10 cellular contexts compared by ENCODE assay signal in the genomic region with DNA sequence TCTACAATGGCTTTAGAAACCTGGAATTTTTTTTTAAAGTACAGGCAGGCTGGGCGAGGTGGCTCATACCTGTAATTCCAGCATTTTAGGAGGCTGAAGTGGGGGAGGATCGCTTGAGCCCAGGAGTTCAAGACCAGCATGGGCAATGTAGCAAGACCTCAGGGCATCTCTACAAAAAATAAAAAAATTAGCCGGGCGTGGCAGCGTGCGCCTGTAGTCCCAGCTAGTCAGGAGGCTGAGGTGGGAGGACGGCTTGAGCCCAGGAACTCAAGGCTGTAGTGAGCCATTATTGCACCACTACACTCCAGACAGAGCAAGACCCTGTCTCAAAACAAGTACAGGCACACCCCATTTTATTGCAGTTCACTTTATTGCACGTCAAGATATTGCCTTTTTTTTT. TPM values are rescaled to one million over a fixed set of nuclear protein-coding genes. Genes with fewer than 3 reads are reported as not detected.
DNase-seq lines count a peak whose midpoint lies in the region; ATAC-seq and TF ChIP-seq lines count a peak whose summit lies in the region.
"Had no signal": no experiment of that assay in that cellular context is flagged by ENCODE, and none has a peak within 500 bp of the region (broad histone marks: within the 10 kb centered on the region; RNA-seq: fewer than 3 reads in every experiment).

No MANE protein-coding gene starts in this region.

- intact Hi-C loops in MCF 10A (cut with micrococcal nuclease) (no loop called here), breast epithelium (cut with DNase I; ENCODE audit: low total_unique reads) (no loop called here), esophagus squamous epithelium (cut with DNase I) (no loop called here), natural killer cell (cut with micrococcal nuclease) (no loop called here)

- H3K9me3 Mint-ChIP-seq in MCF 10A (ENCODE audit: unreplicated experiment) = no peaks in the 10 kb centered on the region
- H3K9me3 Mint-ChIP-seq in type B pancreatic cell = no peaks in the 10 kb centered on the region
- no peaks in the 10 kb centered on the region for H3K9me3 Mint-ChIP-seq in natural killer cell
- H3K9me3 Mint-ChIP-seq: endodermal cell had no signal

- DNase-seq in MCF 10A (ENCODE audit: unreplicated experiment) (no peak), breast epithelium (ENCODE audit: low spot score in 2 of 2) (no peak), esophagus squamous epithelium (lab: John Stamatoyannopoulos, UW) (no peak), type B pancreatic cell (ENCODE audit: extremely low spot score, unreplicated experiment) (no peak), natural killer cell (no peak)
- DNase-seq: pancreas, T-helper 9 cell had no signal

- TSS peak; percentile 93 for BruUV-seq in MCF 10A (replicated peaks; lab: Mats Ljungman, UMichigan)

- H3K27ac ChIP-seq in breast epithelium (no peak overlapping the region), esophagus squamous epithelium (peak overlapping the region; percentile 79 to 89 (median 81))
- H3K27ac ChIP-seq: pancreas had no signal

- peaks cover 0 to 10% of the 10 kb centered on the region in 2 donors for H3K4me1 ChIP-seq in breast epithelium
- peaks cover 14 to 78% (median 34%) of the 10 kb centered on the region in 3 donors for H3K4me1 ChIP-seq in esophagus squamous epithelium

- H3K4me1 Mint-ChIP-seq in MCF 10A (ENCODE audit: insufficient read depth, unreplicated experiment) (peaks cover 32% of the 10 kb centered on the region), type B pancreatic cell (ENCODE audit: unreplicated experiment) (peaks cover 13% of the 10 kb centered on the region), natural killer cell (peaks cover 0 to 5% of the 10 kb centered on the region in 2 donors)

- ATAC-seq in natural killer cell = no peak
- no peak for ATAC-seq in GM19324 (IDR thresholded peaks at IDR 0.05; ENCODE audit: low FRiP score, unreplicated experiment)

- H3K27me3 ChIP-seq in breast epithelium (peaks cover 10 to 53% of the 10 kb centered on the region in 2 donors), esophagus squamous epithelium (peaks cover 0 to 93% (median 5%) of the 10 kb centered on the region in 4 donors)

- TF ChIP-seq POLR2A in breast epithelium (IDR thresholded peaks at IDR 0.05) = no peak
- TF ChIP-seq POLR2A in esophagus squamous epithelium (IDR thresholded peaks at IDR 0.05) = no peak

- H3K36me3 Mint-ChIP-seq in MCF 10A (ENCODE audit: insufficient read depth, unreplicated experiment) (no peaks in the 10 kb centered on the region), type B pancreatic cell (no peaks in the 10 kb centered on the region), natural killer cell (no peaks in the 10 kb centered on the region)

- TF ChIP-seq CTCF in MCF 10A (IDR thresholded peaks at IDR 0.05; ENCODE audit: unreplicated experiment) (no peak), breast epithelium (IDR thresholded peaks at IDR 0.05) (no peak), esophagus squamous epithelium (IDR thresholded peaks at IDR 0.05) (no peak), type B pancreatic cell (conservative IDR thresholded peaks at IDR 0.05) (no peak), natural killer cell (IDR thresholded peaks at IDR 0.05) (no peak)

- 27 to 38% methylated on average over 4 to 8 of the region's 8 CpGs for WGBS in esophagus squamous epithelium, 2 donors

- CTCF ChIA-PET in MCF 10A (lab: Yijun Ruan, JAX) = interaction anchor here (0.5 to 5.3 kb wide), 23 partner anchors 8 to 329 kb away, joined by 3 to 46 read pairs (median 4); no protein-coding TSS in a partner anchor

- peak overlapping the region in 1 of 3 donors; percentile 41 for H3K4me3 ChIP-seq in breast epithelium
- H3K4me3 ChIP-seq in esophagus squamous epithelium = no peak overlapping the region
- H3K4me3 ChIP-seq: lung, pancreas had no signal

- H3K9me3 ChIP-seq in breast epithelium (no peaks in the 10 kb centered on the region), esophagus squamous epithelium (no peaks in the 10 kb centered on the region)
- H3K9me3 ChIP-seq: pancreas had no signal

- H3K27ac Mint-ChIP-seq in MCF 10A (ENCODE audit: low read depth, unreplicated experiment) (peak overlapping the region; percentile 99), type B pancreatic cell (peak overlapping the region; percentile 99), natural killer cell (no peak overlapping the region)
- H3K27ac Mint-ChIP-seq: endodermal cell had no signal

- H3K4me3 Mint-ChIP-seq in MCF 10A (ENCODE audit: unreplicated experiment) = peak overlapping the region; percentile 65
- peak overlapping the region; percentile 80 for H3K4me3 Mint-ChIP-seq in type B pancreatic cell
- H3K4me3 Mint-ChIP-seq in natural killer cell = no peak overlapping the region
- H3K4me3 Mint-ChIP-seq: endodermal cell had no signal

- H3K36me3 ChIP-seq in breast epithelium (no peaks in the 10 kb centered on the region), esophagus squamous epithelium (no peaks in the 10 kb centered on the region)
- H3K36me3 ChIP-seq: pancreas had no signal

- POLR2A ChIA-PET in MCF 10A (lab: Yijun Ruan, JAX) = interaction anchor here (0.8 to 5.1 kb wide), 21 partner anchors 8 to 179 kb away, joined by 3 to 29 read pairs (median 6); a partner anchor contains a TSS

- H3K27me3 Mint-ChIP-seq in MCF 10A (ENCODE audit: insufficient read depth, unreplicated experiment) (no peaks in the 10 kb centered on the region), type B pancreatic cell (peaks cover 67% of the 10 kb centered on the region), natural killer cell (ENCODE audit: low read depth in 2 of 2) (peaks cover 22 to 35% of the 10 kb centered on the region in 2 donors)

RNA-seq across cellular contexts. Expression of a gene that starts 4.8 kb away (rescaled TPM):
- 5.0 and 7.6 TPM in 2 replicates for total RNA-seq in MCF 10A (2022)
- 1 to 10 TPM in 2 of 3 donors, not detected in 1; 3.4 to 3.6 TPM for total RNA-seq in breast epithelium
- total RNA-seq in esophagus squamous epithelium = 10 to 100 TPM; 40.5 to 51.9 (median 50.2) TPM
- total RNA-seq in type B pancreatic cell (ENCODE audit: low replicate concordance) = 5.9 and 22.1 TPM in 2 replicates
- total RNA-seq in natural killer cell = not detected
- total RNA-seq: endodermal cell had no signal

RNA-seq across cellular contexts. Expression of a gene that starts 9.7 kb away (rescaled TPM):
- 0.68 TPM in 1 of 2 replicates, not detected in the other for total RNA-seq in MCF 10A (2022)
- 10 to 100 TPM in 2 of 3 donors, not detected in 1; 10.8 to 11.1 TPM for total RNA-seq in breast epithelium
- total RNA-seq in esophagus squamous epithelium = 10 to 100 TPM; 14.5 to 22.2 (median 18.6) TPM
- total RNA-seq in type B pancreatic cell (ENCODE audit: low replicate concordance) = 13.8 and 15.6 TPM in 2 replicates
- total RNA-seq in natural killer cell = 1 to 10 TPM; 1.1 to 2.0 (median 1.7) TPM

RNA-seq across cellular contexts. Expression of a gene that starts 21.3 kb away (rescaled TPM):
- total RNA-seq in MCF 10A (2022) (110 and 117 TPM in 2 replicates), breast epithelium (10 to 100 TPM in 2 of 3 donors, 1 to 10 TPM in 1; 9.4 to 12.8 (median 11.5) TPM), esophagus squamous epithelium (10 to 100 TPM; 23.5 to 50.7 (median 39.0) TPM), type B pancreatic cell (ENCODE audit: low replicate concordance) (31.8 and 40.0 TPM in 2 replicates), natural killer cell (10 to 100 TPM; 11.5 to 16.9 (median 15.4) TPM)

RNA-seq across cellular contexts. Expression of a gene that starts 51.1 kb away (rescaled TPM):
- 27.6 and 33.7 TPM in 2 replicates for total RNA-seq in MCF 10A (2022)
- total RNA-seq in breast epithelium = 10 to 100 TPM in 2 of 3 donors, 1 to 10 TPM in 1; 3.8 to 13.1 (median 12.4) TPM
- 10 to 100 TPM; 22.1 to 47.3 (median 34.3) TPM for total RNA-seq in esophagus squamous epithelium
- 27.0 and 29.4 TPM in 2 replicates for total RNA-seq in type B pancreatic cell (ENCODE audit: low replicate concordance)
- total RNA-seq in natural killer cell = 10 to 100 TPM; 14.5 to 41.5 (median 19.9) TPM

Comparison
In these comparisons a context has a peak if more than half of its experiments do, and no peak if none do; other contexts are left out.
1. H3K27ac Mint-ChIP-seq: peak in MCF 10A (single experiment) and type B pancreatic cell (single experiment); none in natural killer cell (0 of 2).
2. H3K27ac ChIP-seq: peak in esophagus squamous epithelium (4 of 4); none in breast epithelium (0 of 2).